ENCODE assay signal across 20 cellular contexts in the genomic region with DNA sequence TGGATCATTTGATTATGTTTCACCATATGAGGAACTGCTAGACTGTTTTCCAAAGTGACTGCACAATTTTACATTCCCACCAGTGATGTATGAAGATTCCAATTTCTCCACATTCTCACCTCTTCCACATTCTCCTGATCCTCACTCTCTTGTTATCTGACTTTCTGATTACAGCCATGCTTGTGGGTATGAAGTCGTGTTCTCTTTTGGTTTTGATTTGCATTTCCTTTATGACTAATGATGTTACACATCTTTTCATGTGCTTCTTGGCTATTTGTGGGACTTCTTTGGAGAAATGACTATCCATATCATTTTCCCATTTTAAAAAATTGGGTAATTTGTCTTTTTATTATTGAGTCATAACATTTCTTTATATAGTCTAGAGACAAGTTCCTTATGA. TPM values are rescaled to one million over a fixed set of nuclear protein-coding genes. Genes with fewer than 3 reads are reported as not detected.
DNase-seq lines count a peak whose midpoint lies in the region; ATAC-seq, FAIRE-seq and TF ChIP-seq lines count a peak whose summit lies in the region.
"Had no signal": no experiment of that assay in that cellular context is flagged by ENCODE, and none has a peak within 500 bp of the region (broad histone marks: within the 10 kb centered on the region; RNA-seq: fewer than 3 reads in every experiment).

No MANE protein-coding gene starts in this region.

- DNase-seq in CD1c-positive myeloid dendritic cell (ENCODE audit: extremely low spot score), result peak; percentile 48
- no peak for DNase-seq in T-cell
- peak; percentile 15 for DNase-seq in choroid plexus epithelial cell (ENCODE audit: low read depth)
- no peak for DNase-seq in SW480 (ENCODE audit: low spot score)
- no peak for DNase-seq in NCI-H128 (lab: John Stamatoyannopoulos, UW; ENCODE audit: unreplicated experiment)
- no peak for DNase-seq in KBM-7
- no peak for DNase-seq in stimulated activated naive B cell treated with anti-CD40 and anti-IgM and Interleukin-4, amounts not matched to agents 10 μg/mL and 1 μg/mL and 100 μg/mL, for 72 hours
- DNase-seq: activated CD8-positive, alpha-beta memory T cell treated with anti-CD3 and anti-CD28 coated beads for 24 hours; adrenal gland; DMS79; glutamatergic neuron; Karpas-422; NCI-H1930; NCI-H510A; nephron progenitor cell; SJCRH30 had no signal

- ATAC-seq in T-cell (replicated peaks in 1 of 4), result peak in 3 of 4 experiments; percentile 36 to 44 (median 40)
- no peak for ATAC-seq in stimulated activated naive B cell treated with anti-CD40 and anti-IgM and Interleukin-4, amounts not matched to agents 10 μg/mL and 1 μg/mL and 100 μg/mL, for 72 hours (replicated peaks)

- H3K27me3 Mint-ChIP-seq in T-cell, result no peaks in the 10 kb centered on the region
- H3K27me3 Mint-ChIP-seq in stimulated activated naive B cell treated with anti-CD40 and anti-IgM and Interleukin-4, amounts not matched to agents 10 μg/mL and 1 μg/mL and 100 μg/mL, for 72 hours, result peaks cover 0 to 16% of the 10 kb centered on the region in 2 donors
- H3K27me3 Mint-ChIP-seq: memory B cell had no signal

- no peak overlapping the region for H3K4me3 Mint-ChIP-seq in T-cell
- no peak overlapping the region for H3K4me3 Mint-ChIP-seq in stimulated activated naive B cell treated with anti-CD40 and anti-IgM and Interleukin-4, amounts not matched to agents 10 μg/mL and 1 μg/mL and 100 μg/mL, for 72 hours
- H3K4me3 Mint-ChIP-seq: CD4-positive, CD25-positive, alpha-beta regulatory T cell; memory B cell; nephron progenitor cell had no signal

- no peak for TF ChIP-seq CTCF in choroid plexus epithelial cell (conservative IDR thresholded peaks at IDR 0.05; ENCODE audit: low read depth, low read length)

- POLR2A ChIA-PET in T-cell (lab: Charles Lee), result no interaction called here

- FAIRE-seq in A204.1 (lab: Jason Lieb, UNC), result peak; percentile 39
- FAIRE-seq: islet of Langerhans had no signal

- peaks cover 13 to 21% (median 13%) of the 10 kb centered on the region in 3 donors for H3K4me1 Mint-ChIP-seq in T-cell
- peaks cover 21 to 29% of the 10 kb centered on the region in 2 donors for H3K4me1 Mint-ChIP-seq in stimulated activated naive B cell treated with anti-CD40 and anti-IgM and Interleukin-4, amounts not matched to agents 10 μg/mL and 1 μg/mL and 100 μg/mL, for 72 hours

- in situ Hi-C loops in KBM-7 (cut with MboI; ENCODE audit: low pct_unique_long_range_greater_than_20kb, low sequenced_read_pairs), result no loop called here

- H3K36me3 Mint-ChIP-seq in T-cell, result no peaks in the 10 kb centered on the region
- peaks cover 8 to 13% of the 10 kb centered on the region in 2 donors for H3K36me3 Mint-ChIP-seq in stimulated activated naive B cell treated with anti-CD40 and anti-IgM and Interleukin-4, amounts not matched to agents 10 μg/mL and 1 μg/mL and 100 μg/mL, for 72 hours

- peaks cover 0 to 13% (median 4%) of the 10 kb centered on the region in 3 donors for H3K9me3 Mint-ChIP-seq in T-cell
- peaks cover 8 to 13% of the 10 kb centered on the region in 2 donors for H3K9me3 Mint-ChIP-seq in stimulated activated naive B cell treated with anti-CD40 and anti-IgM and Interleukin-4, amounts not matched to agents 10 μg/mL and 1 μg/mL and 100 μg/mL, for 72 hours

- H3K27ac Mint-ChIP-seq in T-cell, result peak overlapping the region in 1 of 2 donors; percentile 5
- no peak overlapping the region for H3K27ac Mint-ChIP-seq in stimulated activated naive B cell treated with anti-CD40 and anti-IgM and Interleukin-4, amounts not matched to agents 10 μg/mL and 1 μg/mL and 100 μg/mL, for 72 hours
- H3K27ac Mint-ChIP-seq: CD4-positive, CD25-positive, alpha-beta regulatory T cell; memory B cell; nephron progenitor cell had no signal

- H3K4me3 ChIP-seq in choroid plexus epithelial cell (ENCODE audit: low read depth, low read length), result no peak overlapping the region
- H3K4me3 ChIP-seq: adrenal gland, SJCRH30 had no signal

- CTCF ChIA-PET in T-cell (lab: Charles Lee), result interaction anchor here (0.8 to 1.2 kb wide), 2 partner anchors 33 to 317 kb away, joined by 3 to 4 read pairs; no protein-coding TSS in a partner anchor

RNA-seq across cellular contexts. Expression of a gene that starts 10.5 kb away (rescaled TPM):
- 10 to 100 TPM; 17.8 to 54.6 (median 50.1) TPM for total RNA-seq in T-cell
- total RNA-seq: SJCRH30 had no signal

Comparison
In these comparisons a context has a peak if more than half of its experiments do, and no peak if none do; other contexts are left out.
1. DNase-seq: peak in CD1c-positive myeloid dendritic cell (single experiment) and choroid plexus epithelial cell (single experiment); none in T-cell (0 of 34), SW480 (single experiment), NCI-H128 (single experiment), KBM-7 (single experiment) and stimulated activated naive B cell treated with anti-CD40 and anti-IgM and Interleukin-4, amounts not matched to agents 10 μg/mL and 1 μg/mL and 100 μg/mL, for 72 hours (single experiment).
2. ATAC-seq: peak in T-cell (3 of 4); none in stimulated activated naive B cell treated with anti-CD40 and anti-IgM and Interleukin-4, amounts not matched to agents 10 μg/mL and 1 μg/mL and 100 μg/mL, for 72 hours (0 of 2).